In the genomic region with DNA sequence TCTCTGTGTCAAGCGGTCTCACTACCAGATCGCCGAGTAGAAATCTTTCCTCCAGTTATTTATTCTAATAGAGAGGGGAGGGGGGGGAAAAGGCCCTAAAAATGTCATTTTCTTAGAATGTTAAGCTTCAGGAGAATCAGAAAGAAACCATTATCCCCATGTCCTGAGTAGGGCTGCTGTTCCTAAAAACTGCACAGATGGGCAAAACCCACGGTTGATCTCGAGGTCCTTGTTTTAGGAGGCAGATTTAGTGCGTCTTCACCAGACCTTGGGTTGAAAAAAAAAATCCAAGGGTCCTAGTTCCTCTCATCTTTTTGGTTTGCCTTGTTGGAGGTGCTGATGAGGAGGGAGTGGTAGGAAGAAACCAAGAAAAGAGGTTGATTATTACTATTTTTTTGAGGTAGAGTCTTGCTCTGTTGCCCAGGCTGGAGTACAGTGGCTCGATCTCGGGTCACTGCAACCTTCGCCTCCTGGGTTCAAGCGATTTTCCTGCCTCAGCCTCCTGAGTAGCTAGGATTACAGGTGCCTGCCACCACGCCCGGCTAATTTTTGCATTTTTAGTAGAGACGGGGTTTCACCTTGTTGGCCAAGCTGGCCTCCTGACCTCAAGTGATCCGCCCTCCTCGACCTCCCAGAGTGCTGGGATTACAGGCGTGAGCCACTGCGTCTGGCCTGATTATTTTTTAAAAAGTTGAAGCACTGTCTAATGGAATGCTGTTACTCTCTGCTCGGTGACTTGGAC, we compare ENCODE assay signal across 8 cellular contexts. TPM values are rescaled to one million over a fixed set of nuclear protein-coding genes. Genes with fewer than 3 reads are reported as not detected.
DNase-seq lines count a peak whose midpoint lies in the region; ATAC-seq and TF ChIP-seq lines count a peak whose summit lies in the region.

No MANE protein-coding gene starts in this region.

- peak in 1 of 5 donors; percentile 14 for DNase-seq in heart left ventricle
- DNase-seq in left cardiac atrium: no peak
- DNase-seq in body of pancreas: no peak
- DNase-seq in mesenteric fat pad (ENCODE audit: low spot score): peak; percentile 47
- no peak for DNase-seq in vagina (ENCODE audit: extremely low spot score in 2 of 2)
- no peak for DNase-seq in activated gamma-delta T cell (lab: John Stamatoyannopoulos, UW)
- DNase-seq in OCI-M2 (lab: John Stamatoyannopoulos, UW; ENCODE audit: unreplicated experiment): no peak

- TF ChIP-seq CTCF in heart left ventricle (IDR thresholded peaks at IDR 0.05) (no peak), body of pancreas (IDR thresholded peaks at IDR 0.05) (no peak), vagina (IDR thresholded peaks at IDR 0.05) (no peak)

- WGBS in heart left ventricle, 4 donors: 57 to 62% (median 59%) methylated on average over 18 of the region's 18 CpGs
- 50 to 59% methylated on average over 18 of the region's 18 CpGs for WGBS in body of pancreas, 2 donors

- no peaks in the 10 kb centered on the region for H3K9me3 ChIP-seq in heart left ventricle
- no peaks in the 10 kb centered on the region for H3K9me3 ChIP-seq in body of pancreas
- no peaks in the 10 kb centered on the region for H3K9me3 ChIP-seq in vagina

- H3K4me3 ChIP-seq in heart left ventricle (peak overlapping the region; percentile 58 to 99 (median 94)), body of pancreas (peak overlapping the region; percentile 8 to 76), vagina (peak overlapping the region; percentile 85 to 86)

- intact Hi-C loops in heart left ventricle (cut with DNase I): loop anchor here in 3 of 10 donors (5.0 to 10.0 kb wide), 3 partner anchors 64 to 84 kb away; a partner anchor contains a TSS
- intact Hi-C loops in left cardiac atrium (cut with DNase I): no loop called here
- intact Hi-C loops in body of pancreas (cut with DNase I): no loop called here
- intact Hi-C loops in vagina (cut with DNase I): no loop called here

- H3K36me3 ChIP-seq in heart left ventricle: peaks cover 0 to 17% (median 4%) of the 10 kb centered on the region in 9 donors
- H3K36me3 ChIP-seq in body of pancreas (replicated peaks in 1 of 2; ENCODE audit: insufficient read depth in 1 of 2, low read depth in 2 of 2): no peaks in the 10 kb centered on the region
- peaks cover 0 to 7% of the 10 kb centered on the region in 2 donors for H3K36me3 ChIP-seq in vagina

- H3K27ac ChIP-seq in heart left ventricle (peak overlapping the region; percentile 90 to 100 (median 99)), body of pancreas (peak overlapping the region; percentile 89 to 98 (median 94)), vagina (peak overlapping the region; percentile 95)

- H3K27me3 ChIP-seq in heart left ventricle (no peaks in the 10 kb centered on the region), body of pancreas (no peaks in the 10 kb centered on the region), vagina (no peaks in the 10 kb centered on the region)

- peaks cover 4 to 50% (median 42%) of the 10 kb centered on the region in 12 donors for H3K4me1 ChIP-seq in heart left ventricle
- peaks cover 28% of the 10 kb centered on the region for H3K4me1 ChIP-seq in body of pancreas
- H3K4me1 ChIP-seq in vagina: peaks cover 48% of the 10 kb centered on the region

- TF ChIP-seq POLR2A in heart left ventricle (IDR thresholded peaks at IDR 0.05) (no peak), body of pancreas (IDR thresholded peaks at IDR 0.05) (no peak), vagina (IDR thresholded peaks at IDR 0.05) (no peak)

- no peak for ATAC-seq in heart left ventricle
- no peak for ATAC-seq in left cardiac atrium
- ATAC-seq in body of pancreas: no peak
- no peak for ATAC-seq in HG03095 (IDR thresholded peaks at IDR 0.05; ENCODE audit: unreplicated experiment)

RNA-seq across cellular contexts. Expression of a gene that starts 1.4 kb away (rescaled TPM):
- 10 to 100 TPM; 16.4 to 53.6 (median 28.1) TPM for total RNA-seq in heart left ventricle
- polyA plus RNA-seq in heart left ventricle: 10 to 100 TPM; 11.3 to 41.0 TPM
- 10 to 100 TPM; 29.2 to 34.6 TPM for total RNA-seq in left cardiac atrium
- total RNA-seq in body of pancreas: 10 to 100 TPM; 28.0 to 41.9 TPM
- total RNA-seq in mesenteric fat pad: 48.7 TPM
- total RNA-seq in vagina: 33.9 TPM

RNA-seq across cellular contexts. Expression of a gene that starts 42.0 kb away (rescaled TPM):
- total RNA-seq in heart left ventricle: 10 to 100 TPM in 2 of 9 donors, 1 to 10 TPM in 7; 3.5 to 26.8 (median 7.1) TPM
- polyA plus RNA-seq in heart left ventricle: 10 to 100 TPM in 1 of 2 donors, 1 to 10 TPM in 1; 8.1 to 16.6 TPM
- total RNA-seq in left cardiac atrium: 1 to 10 TPM; 5.2 to 8.5 TPM
- total RNA-seq in body of pancreas: 10 to 100 TPM; 10.9 to 16.5 TPM
- total RNA-seq in mesenteric fat pad: 12.5 TPM
- total RNA-seq in vagina: 12.5 TPM

Comparison
In these comparisons a context has a peak if more than half of its experiments do, and no peak if none do; other contexts are left out.
1. H3K4me3 ChIP-seq: peak in every context shown above with its lines; median percentile 94 in heart left ventricle; 86 in vagina; 42 in body of pancreas.